ENCODE assay signal across 8 cellular contexts in the genomic region with DNA sequence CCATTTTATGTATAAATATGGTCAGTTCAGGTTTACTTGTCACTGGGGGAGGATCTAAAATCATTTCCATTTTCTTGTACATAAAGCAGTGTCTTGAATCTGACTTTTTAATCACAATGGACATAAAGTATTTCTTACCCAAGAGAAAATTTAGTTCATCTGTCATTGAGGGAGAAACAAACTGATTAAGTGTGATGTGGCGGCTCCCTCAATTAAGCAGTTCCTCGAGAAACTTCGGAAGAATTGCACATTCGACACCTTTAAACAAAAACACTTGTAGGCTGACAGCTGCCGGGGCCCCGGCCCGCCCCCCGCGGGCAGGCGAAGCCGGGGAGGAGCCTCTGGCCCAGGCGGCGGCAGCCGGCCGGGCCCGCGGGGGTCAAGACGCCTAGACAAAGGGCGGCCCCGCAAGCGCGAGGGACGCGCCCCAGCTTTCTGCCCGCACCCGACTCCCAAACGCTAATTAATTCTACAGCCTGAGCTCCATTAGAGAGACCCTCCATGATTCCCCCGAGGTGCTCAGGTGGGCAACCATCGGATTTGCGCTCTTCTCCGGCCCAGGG. TPM values are rescaled to one million over a fixed set of nuclear protein-coding genes. Genes with fewer than 3 reads are reported as not detected.
DNase-seq lines count a peak whose midpoint lies in the region; ATAC-seq, FAIRE-seq and TF ChIP-seq lines count a peak whose summit lies in the region.

No MANE protein-coding gene starts in this region.

- peak overlapping the region; percentile 72 for H3K4me3 ChIP-seq in NB4 (ENCODE audit: low read depth, low read length)
- peak overlapping the region; percentile 81 for H3K4me3 ChIP-seq in brain microvascular endothelial cell (ENCODE audit: low read depth, low read length)
- peak overlapping the region; percentile 64 to 84 (median 83) for H3K4me3 ChIP-seq in HepG2 (replicated peaks in 1 of 3; ENCODE audit: insufficient read depth in 1 of 3, low read depth in 2 of 3, low read length in 3 of 3)
- peak overlapping the region; percentile 87 to 99 for H3K4me3 ChIP-seq in tibial artery

- H3K79me2 ChIP-seq in HepG2 (ENCODE audit: insufficient read depth, low read length), result no peaks in the 10 kb centered on the region

- H3K27me3 ChIP-seq in brain microvascular endothelial cell (replicated peaks), result no peaks in the 10 kb centered on the region
- peaks cover 0 to 13% of the 10 kb centered on the region in 2 experiments; a peak in 2 of 5 replicates for H3K27me3 ChIP-seq in HepG2 (ENCODE audit: control insufficient read depth in 1 of 2, insufficient read depth in 2 of 2, low read length in 2 of 2)
- no peaks in the 10 kb centered on the region for H3K27me3 ChIP-seq in tibial artery
- peaks cover 53% of the 10 kb centered on the region for H3K27me3 ChIP-seq in foreskin keratinocyte

- intact Hi-C loops in HepG2 (cut with micrococcal nuclease; ENCODE audit: unreplicated experiment), result loop anchor here (1.0 kb wide), 1 partner anchor 71 kb away; no protein-coding TSS in a partner anchor
- intact Hi-C loops in tibial artery (cut with DNase I; ENCODE audit: low total_unique reads), result no loop called here

- peak overlapping the region; percentile 59 for H3K9ac ChIP-seq in HepG2 (ENCODE audit: insufficient read depth, low read depth, low read length)

- H3K36me3 ChIP-seq in brain microvascular endothelial cell (replicated peaks) (no peaks in the 10 kb centered on the region), HepG2 (replicated peaks in 1 of 2; ENCODE audit: control insufficient read depth in 1 of 2, insufficient read depth in 2 of 2, low read length in 2 of 2) (no peaks in the 10 kb centered on the region), tibial artery (no peaks in the 10 kb centered on the region)

- TF ChIP-seq POLR2A in NB4 (IDR thresholded peaks at IDR 0.05; ENCODE audit: extremely low read depth, insufficient read length), result no peak
- no peak for TF ChIP-seq POLR2A in HepG2 (IDR thresholded peaks at IDR 0.05; ENCODE audit: insufficient read depth in 1 of 2, low read depth in 2 of 2, low read length in 2 of 2)

- H3K9me3 ChIP-seq in HepG2 (ENCODE audit: low read length), result peaks cover 20% of the 10 kb centered on the region; the same call in 1 of the 2 replicates
- no peaks in the 10 kb centered on the region for H3K9me3 ChIP-seq in tibial artery

- CTCF ChIA-PET in activated naive CD4-positive, alpha-beta T cell treated with anti-CD3 and anti-CD28 coated beads, Interleukin-2, amount 10 ng/mL, durations not matched to agents 7 days and 5 days (lab: Charles Lee), result interaction anchor here (1.5 kb wide), 1 partner anchor 71 kb away, joined by 4 read pairs; no protein-coding TSS in a partner anchor
- CTCF ChIA-PET in HepG2 (lab: Yijun Ruan, JAX; ENCODE audit: low intra/inter-chr PET ratio, low total read pairs), result no interaction called here

- ATAC-seq in HepG2 (peak; percentile 7), foreskin keratinocyte (no peak)

- TF ChIP-seq RAD21 in HepG2 (CRISPR knock-in tag; IDR thresholded peaks at IDR 0.05), result no peak

- H2AFZ ChIP-seq in HepG2 (ENCODE audit: low read length), result peak overlapping the region; percentile 23

- H3K27me3 Mint-ChIP-seq in activated naive CD4-positive, alpha-beta T cell treated with anti-CD3 and anti-CD28 coated beads, Interleukin-2, amount 10 ng/mL, durations not matched to agents 7 days and 5 days, result peaks cover 86% of the 10 kb centered on the region

- POLR2A ChIA-PET in HepG2 (lab: Yijun Ruan, JAX), result no interaction called here

- H3K4me2 ChIP-seq in HepG2 (ENCODE audit: low read depth, low read length), result peak overlapping the region; percentile 84

- H3K27ac ChIP-seq in brain microvascular endothelial cell, result no peak overlapping the region
- H3K27ac ChIP-seq in HepG2 (ENCODE audit: extremely low read length, insufficient read depth, low read length), result no peak overlapping the region
- H3K27ac ChIP-seq in tibial artery, result peak overlapping the region; percentile 80 to 81
- no peak overlapping the region for H3K27ac ChIP-seq in foreskin keratinocyte

- TF ChIP-seq CTCF in NB4 (IDR thresholded peaks at IDR 0.05; ENCODE audit: low read depth, low read length), result no peak
- TF ChIP-seq CTCF in brain microvascular endothelial cell (IDR thresholded peaks at IDR 0.05; ENCODE audit: low read depth, low read length, missing control alignments), result no peak
- no peak for TF ChIP-seq CTCF in HepG2 (CRISPR knock-in tag; IDR thresholded peaks at IDR 0.05)
- no peak for TF ChIP-seq CTCF in tibial artery (IDR thresholded peaks at IDR 0.05)
- TF ChIP-seq CTCF in foreskin keratinocyte (conservative IDR thresholded peaks at IDR 0.05), result no peak

- H4K20me1 ChIP-seq in HepG2 (ENCODE audit: insufficient read depth, low read length), result no peaks in the 10 kb centered on the region

- peaks cover 17% of the 10 kb centered on the region for H3K4me1 ChIP-seq in HepG2 (ENCODE audit: insufficient read depth, low read length)
- peaks cover 0 to 31% (median 16%) of the 10 kb centered on the region in 4 donors for H3K4me1 ChIP-seq in tibial artery
- no peaks in the 10 kb centered on the region for H3K4me1 ChIP-seq in foreskin keratinocyte

- FAIRE-seq in HepG2 (lab: Jason Lieb, UNC), result no peak

- BruUV-seq in HepG2 (replicated peaks; lab: Mats Ljungman, UMichigan), result no TSS peak

- no peak for DNase-seq in activated naive CD4-positive, alpha-beta T cell treated with anti-CD3 and anti-CD28 coated beads, Interleukin-2, amount 10 ng/mL, durations not matched to agents 7 days and 5 days
- no peak for DNase-seq in activated naive CD4-positive, alpha-beta T cell treated with anti-CD3 and anti-CD28 coated beads, Interleukin-2, amount 50 U/mL, for 16 hours
- DNase-seq in NB4 (ENCODE audit: low read depth) (peak; percentile 67), brain microvascular endothelial cell (no peak), HepG2 (ENCODE audit: low spot score) (no peak), tibial artery (no peak), foreskin keratinocyte (no peak)
- no peak for DNase-seq in stimulated activated CD4-positive, alpha-beta T cell treated with anti-CD3 and anti-CD28 coated beads, Interleukin-1b, Interleukin-23, amount 100 ng/mL, for 48 hours

- no peak for TF ChIP-seq EP300 in HepG2 (IDR thresholded peaks at IDR 0.05; ENCODE audit: low read depth in 2 of 2, low read length in 2 of 2)
- no peak for TF ChIP-seq EP300 in HepG2 (CRISPR knock-in tag; IDR thresholded peaks at IDR 0.05; ENCODE audit: borderline replicate concordance)

- peaks cover 6% of the 10 kb centered on the region for H3K9me3 Mint-ChIP-seq in activated naive CD4-positive, alpha-beta T cell treated with anti-CD3 and anti-CD28 coated beads, Interleukin-2, amount 10 ng/mL, durations not matched to agents 7 days and 5 days

- peak overlapping the region; percentile 75 for H3K4me3 Mint-ChIP-seq in activated naive CD4-positive, alpha-beta T cell treated with anti-CD3 and anti-CD28 coated beads, Interleukin-2, amount 10 ng/mL, durations not matched to agents 7 days and 5 days

- in situ Hi-C loops in brain microvascular endothelial cell (cut with HindIII; ENCODE audit: low pct_ligation_motif_present, low sequenced_read_pairs), result no loop called here
- in situ Hi-C loops in HepG2 (cut with HindIII; ENCODE audit: extremely low pct_ligation_motif_present, low pct_unique_long_range_greater_than_20kb), result no loop called here

- peaks cover 2% of the 10 kb centered on the region for H3K36me3 Mint-ChIP-seq in activated naive CD4-positive, alpha-beta T cell treated with anti-CD3 and anti-CD28 coated beads, Interleukin-2, amount 10 ng/mL, durations not matched to agents 7 days and 5 days

- 12% methylated on average over 4 of the region's 31 CpGs for WGBS in HepG2 (ENCODE audit: low lambda C conversion rate)

- peaks cover 15% of the 10 kb centered on the region for H3K4me1 Mint-ChIP-seq in activated naive CD4-positive, alpha-beta T cell treated with anti-CD3 and anti-CD28 coated beads, Interleukin-2, amount 10 ng/mL, durations not matched to agents 7 days and 5 days

- H3K27ac Mint-ChIP-seq in activated naive CD4-positive, alpha-beta T cell treated with anti-CD3 and anti-CD28 coated beads, Interleukin-2, amount 10 ng/mL, durations not matched to agents 7 days and 5 days, result no peak overlapping the region

TF ChIP-seq in HepG2, 621 proteins besides CTCF, POLR2A, EP300 and RAD21:
- TF ChIP-seq ATRX (CRISPR knock-in tag; IDR thresholded peaks at IDR 0.05; ENCODE audit: borderline replicate concordance) (no peak), AGO1 (IDR thresholded peaks at IDR 0.05; ENCODE audit: low read depth, low read length, poor library complexity, severe bottlenecking) (peak; percentile 6), ZNF556 (CRISPR knock-in tag; IDR thresholded peaks at IDR 0.05; ENCODE audit: borderline replicate concordance) (no peak)

RNA-seq across cellular contexts. Expression of gene TRIM36, which starts 0.8 kb away (rescaled TPM):
- total RNA-seq in HepG2 (2016; rRNA removed; fragmentation: Illumina TruSeq; extraction: Trizol) (2.0 and 2.4 TPM in 2 replicates), foreskin keratinocyte (1.8 and 2.4 TPM in 2 replicates)
- 0.91 and 1.3 TPM in 2 replicates for total RNA-seq in HepG2 (2016; cell fraction: cytosol; rRNA removed; fragmentation: Illumina TruSeq; extraction: Trizol; ENCODE audit: low read depth)
- 1.8 and 2.7 TPM in 2 replicates for total RNA-seq in HepG2 (2016; cell fraction: insoluble cytoplasmic fraction; rRNA removed; fragmentation: Illumina TruSeq; extraction: Trizol)
- total RNA-seq in HepG2 (2016; cell fraction: membrane; rRNA removed; fragmentation: Illumina TruSeq; extraction: Trizol), result 1.2 TPM in 2 replicates
- total RNA-seq in HepG2 (2016; cell fraction: nucleus; rRNA removed; fragmentation: Illumina TruSeq; extraction: Trizol), result 2.1 and 2.2 TPM in 2 replicates
- polyA plus RNA-seq in HepG2 (2011; rRNA removed) (1.4 and 1.7 TPM in 2 replicates), foreskin keratinocyte (0.32 and 0.50 TPM in 2 replicates)
- polyA plus RNA-seq in HepG2 (2011; cell fraction: cytosol; rRNA removed), result 0.71 and 0.90 TPM in 2 replicates
- 0.99 and 1.5 TPM in 2 replicates for polyA plus RNA-seq in HepG2 (2011; cell fraction: nucleus; rRNA removed)
- 0.85 and 1.2 TPM in 2 replicates for polyA plus RNA-seq in HepG2 (2012)
- polyA plus RNA-seq in HepG2 (2016; cell fraction: cytosol; fragmentation: Illumina TruSeq; extraction: Trizol; ENCODE audit: low read depth), result 0.12 and 0.17 TPM in 2 replicates
- polyA plus RNA-seq in HepG2 (2016; cell fraction: insoluble cytoplasmic fraction; fragmentation: Illumina TruSeq; extraction: Trizol; ENCODE audit: low read depth), result 1.4 and 1.8 TPM in 2 replicates
- polyA plus RNA-seq in HepG2 (2016; cell fraction: membrane; fragmentation: Illumina TruSeq; extraction: Trizol; ENCODE audit: low read depth), result 0.13 and 0.27 TPM in 2 replicates
- polyA plus RNA-seq in HepG2 (2016; cell fraction: nucleus; fragmentation: Illumina TruSeq; extraction: Trizol; ENCODE audit: insufficient read depth, low read depth), result 1.7 and 2.9 TPM in 2 replicates
- polyA minus RNA-seq in HepG2 (2011; rRNA and poly(A)+ RNA removed; ENCODE audit: low replicate concordance), result 3.2 and 16.5 TPM in 2 replicates
- 0.79 and 3.6 TPM in 2 replicates for polyA minus RNA-seq in HepG2 (2011; cell fraction: cytosol; rRNA and poly(A)+ RNA removed)
- polyA minus RNA-seq in HepG2 (2011; cell fraction: nucleus; rRNA and poly(A)+ RNA removed), result 1.6 and 3.2 TPM in 2 replicates

Comparison
In these comparisons a context has a peak if more than half of its experiments do, and no peak if none do; other contexts are left out.
1. H3K27ac ChIP-seq: peak in tibial artery (2 of 2); none in brain microvascular endothelial cell (single experiment), HepG2 (single experiment) and foreskin keratinocyte (single experiment).
2. Peak in every context shown above with its lines, with median percentiles within 50 percentile points of each other: H3K4me3 ChIP-seq.